19 cellular contexts compared by ENCODE assay signal in genomic region chr3:172904817-172905479, GRCh38.
A peak's percentile ranks its signal among the peaks of the same experiment; 100 is the strongest.
DNase-seq lines count a peak whose midpoint lies in the region; ATAC-seq and TF ChIP-seq lines count a peak whose summit lies in the region.
"Had no signal": no experiment of that assay in that cellular context is flagged by ENCODE, and none has a peak within 500 bp of the region (broad histone marks: within the 10 kb centered on the region; RNA-seq: fewer than 3 reads in every experiment).

No MANE protein-coding gene starts in this region.

- H3K27ac Mint-ChIP-seq in WTC11 (0 out of 2 replicates have a peak overlapping the region, but pooled peaks have one; percentile 39), neural progenitor cell (no peak overlapping the region)
- H3K27ac Mint-ChIP-seq in stimulated activated memory B cell treated with anti-CD40 and anti-IgM and Interleukin-4, amounts not matched to agents 10 μg/mL and 1 μg/mL and 100 μg/mL, for 72 hours = no peak overlapping the region
- H3K27ac Mint-ChIP-seq: activated B cell treated with CpG ODN at 0.5 μM for 24 hours; activated CD4-positive, alpha-beta memory T cell treated with anti-CD3 and anti-CD28 coated beads for 36 hours; activated naive CD8-positive, alpha-beta T cell treated with anti-CD3 and anti-CD28 coated beads, Interleukin-2, amount 50 U/mL, for 24 hours; CD8-positive, alpha-beta memory T cell had no signal

- CTCF ChIA-PET in WTC11 (lab: Charles Lee) = no interaction called here

- no peaks in the 10 kb centered on the region for H3K36me3 Mint-ChIP-seq in WTC11
- no peaks in the 10 kb centered on the region for H3K36me3 Mint-ChIP-seq in neural progenitor cell
- no peaks in the 10 kb centered on the region for H3K36me3 Mint-ChIP-seq in stimulated activated memory B cell treated with anti-CD40 and anti-IgM and Interleukin-4, amounts not matched to agents 10 μg/mL and 1 μg/mL and 100 μg/mL, for 72 hours
- H3K36me3 Mint-ChIP-seq: activated CD4-positive, alpha-beta memory T cell treated with anti-CD3 and anti-CD28 coated beads for 36 hours; CD8-positive, alpha-beta memory T cell had no signal

- peak overlapping the region; percentile 89 for H2AFZ ChIP-seq in neural progenitor cell (replicated peaks)

- H4K20me1 ChIP-seq in neural progenitor cell (ENCODE audit: low read depth) = no peaks in the 10 kb centered on the region

- H3K9ac ChIP-seq in neural progenitor cell = no peak overlapping the region

- H3F3A ChIP-seq in neural progenitor cell (ENCODE audit: low read depth) = no peaks in the 10 kb centered on the region

- no peaks in the 10 kb centered on the region for H3K79me2 ChIP-seq in neural progenitor cell (ENCODE audit: low read depth)

- no peak overlapping the region for H3K4me2 ChIP-seq in neural progenitor cell

- POLR2A ChIA-PET in WTC11 (lab: Charles Lee) = no interaction called here

- ATAC-seq in WTC11 (peak; percentile 78), HG03159 (IDR thresholded peaks at IDR 0.05; ENCODE audit: unreplicated experiment) (no peak), HG03045 (IDR thresholded peaks at IDR 0.05; ENCODE audit: unreplicated experiment) (no peak)
- no peak for ATAC-seq in stimulated activated memory B cell treated with anti-CD40 and anti-IgM and Interleukin-4, amounts not matched to agents 10 μg/mL and 1 μg/mL and 100 μg/mL, for 72 hours
- ATAC-seq: activated naive CD8-positive, alpha-beta T cell treated with anti-CD3 and anti-CD28 coated beads, Interleukin-2, amount 50 U/mL, for 24 hours; lower lobe of right lung had no signal

- H3K36me3 ChIP-seq in H7 (replicated peaks; ENCODE audit: control insufficient read depth, insufficient read depth, low read length) (no peaks in the 10 kb centered on the region), neural progenitor cell (no peaks in the 10 kb centered on the region)
- H3K36me3 ChIP-seq: cardiac muscle cell, lower lobe of right lung had no signal

- H3K27me3 Mint-ChIP-seq in WTC11 (ENCODE audit: low read depth) (no peaks in the 10 kb centered on the region; the same call in 1 of the 2 replicates), neural progenitor cell (ENCODE audit: insufficient read depth, low read depth) (no peaks in the 10 kb centered on the region)
- H3K27me3 Mint-ChIP-seq in stimulated activated memory B cell treated with anti-CD40 and anti-IgM and Interleukin-4, amounts not matched to agents 10 μg/mL and 1 μg/mL and 100 μg/mL, for 72 hours = no peaks in the 10 kb centered on the region
- H3K27me3 Mint-ChIP-seq: activated B cell treated with CpG ODN at 0.5 μM for 24 hours; activated CD4-positive, alpha-beta memory T cell treated with anti-CD3 and anti-CD28 coated beads for 36 hours had no signal

- H3K27me3 ChIP-seq in H7 (ENCODE audit: control insufficient read depth, insufficient read depth, low read length) = no peaks in the 10 kb centered on the region
- no peaks in the 10 kb centered on the region for H3K27me3 ChIP-seq in neural progenitor cell

- H3K9me3 Mint-ChIP-seq in WTC11 (peaks cover 2% of the 10 kb centered on the region), neural progenitor cell (no peaks in the 10 kb centered on the region)
- no peaks in the 10 kb centered on the region for H3K9me3 Mint-ChIP-seq in stimulated activated memory B cell treated with anti-CD40 and anti-IgM and Interleukin-4, amounts not matched to agents 10 μg/mL and 1 μg/mL and 100 μg/mL, for 72 hours
- H3K9me3 Mint-ChIP-seq: activated B cell treated with CpG ODN at 0.5 μM for 24 hours; activated CD4-positive, alpha-beta memory T cell treated with anti-CD3 and anti-CD28 coated beads for 36 hours; activated naive CD8-positive, alpha-beta T cell treated with anti-CD3 and anti-CD28 coated beads, Interleukin-2, amount 50 U/mL, for 24 hours had no signal

- no peak for TF ChIP-seq CTCF in WTC11 (IDR thresholded peaks at IDR 0.05)
- no peak for TF ChIP-seq CTCF in foreskin fibroblast (IDR thresholded peaks at IDR 0.05; ENCODE audit: low read depth, low read length)
- TF ChIP-seq CTCF in neural progenitor cell (IDR thresholded peaks at IDR 0.05) = no peak

- peaks cover 20% of the 10 kb centered on the region for H3K4me1 Mint-ChIP-seq in WTC11
- peaks cover 2% of the 10 kb centered on the region for H3K4me1 Mint-ChIP-seq in neural progenitor cell
- H3K4me1 Mint-ChIP-seq in stimulated activated memory B cell treated with anti-CD40 and anti-IgM and Interleukin-4, amounts not matched to agents 10 μg/mL and 1 μg/mL and 100 μg/mL, for 72 hours = no peaks in the 10 kb centered on the region
- H3K4me1 Mint-ChIP-seq: activated B cell treated with CpG ODN at 0.5 μM for 24 hours; activated naive CD8-positive, alpha-beta T cell treated with anti-CD3 and anti-CD28 coated beads, Interleukin-2, amount 50 U/mL, for 24 hours; CD8-positive, alpha-beta memory T cell had no signal

- H3K4me3 ChIP-seq in H7 (ENCODE audit: insufficient read depth, low read depth, low read length) = no peak overlapping the region
- no peak overlapping the region for H3K4me3 ChIP-seq in foreskin fibroblast (ENCODE audit: low read depth in 1 of 2, low read length in 2 of 2)
- H3K4me3 ChIP-seq in neural progenitor cell = no peak overlapping the region
- H3K4me3 ChIP-seq: cardiac muscle cell, lower lobe of right lung, skin epidermis had no signal

- DNase-seq in H7 (peak; percentile 11), WTC11 (ENCODE audit: low spot score) (no peak), foreskin fibroblast (peak; percentile 13 to 60), neural progenitor cell (ENCODE audit: low spot score) (no peak), DMS53 treated with DMSO at 0.1 percent for 48 hours (lab: John Stamatoyannopoulos, UW; ENCODE audit: unreplicated experiment) (no peak)
- DNase-seq: activated B cell treated with CpG ODN at 0.5 μM for 24 hours; activated CD4-positive, alpha-beta memory T cell treated with anti-CD3 and anti-CD28 coated beads for 36 hours; activated effector memory CD4-positive, alpha-beta T cell treated with Interleukin-2 at 50 U/mL for 16 hours; activated naive CD8-positive, alpha-beta T cell treated with anti-CD3 and anti-CD28 coated beads, Interleukin-2, amount 50 U/mL, for 24 hours; CD8-positive, alpha-beta memory T cell; cortex of kidney; lower lobe of right lung; stimulated activated CD4-positive, alpha-beta T cell treated with anti-CD3 and anti-CD28 coated beads, Interleukin-2, amount 100 ng/mL, for 48 hours; stimulated activated naive CD4-positive, alpha-beta T cell treated with Interleukin-2 at 50 U/mL for 16 hours had no signal

- no peaks in the 10 kb centered on the region for H3K9me3 ChIP-seq in neural progenitor cell (ENCODE audit: low read depth)
- H3K9me3 ChIP-seq: lower lobe of right lung had no signal

- peaks cover 4% of the 10 kb centered on the region for H3K4me1 ChIP-seq in neural progenitor cell
- H3K4me1 ChIP-seq: lower lobe of right lung had no signal

- H3K27ac ChIP-seq in neural progenitor cell = no peak overlapping the region
- H3K27ac ChIP-seq: cardiac muscle cell, lower lobe of right lung, skin epidermis had no signal

- no peak overlapping the region for H3K4me3 Mint-ChIP-seq in WTC11
- no peak overlapping the region for H3K4me3 Mint-ChIP-seq in neural progenitor cell
- H3K4me3 Mint-ChIP-seq in stimulated activated memory B cell treated with anti-CD40 and anti-IgM and Interleukin-4, amounts not matched to agents 10 μg/mL and 1 μg/mL and 100 μg/mL, for 72 hours = no peak overlapping the region
- H3K4me3 Mint-ChIP-seq: activated B cell treated with CpG ODN at 0.5 μM for 24 hours; activated CD4-positive, alpha-beta memory T cell treated with anti-CD3 and anti-CD28 coated beads for 36 hours; activated naive CD8-positive, alpha-beta T cell treated with anti-CD3 and anti-CD28 coated beads, Interleukin-2, amount 50 U/mL, for 24 hours; CD8-positive, alpha-beta memory T cell had no signal

TF ChIP-seq in WTC11, 78 proteins besides CTCF, POLR2A, EP300 and RAD21 (continues in another document):
- TF ChIP-seq MYBL2 (CRISPR knock-in tag; IDR thresholded peaks at IDR 0.05) (no peak), ERG (CRISPR knock-in tag; IDR thresholded peaks at IDR 0.05) (no peak), ZNF138 (CRISPR knock-in tag; conservative IDR thresholded peaks at IDR 0.05) (no peak), EMX1 (CRISPR knock-in tag; IDR thresholded peaks at IDR 0.05) (no peak), ZNF281 (CRISPR knock-in tag; IDR thresholded peaks at IDR 0.05) (no peak), TP53 (CRISPR knock-in tag; IDR thresholded peaks at IDR 0.05) (no peak)

Comparison
In these comparisons a context has a peak if more than half of its experiments do, and no peak if none do; other contexts are left out.
1. DNase-seq: peak in H7 (single experiment) and foreskin fibroblast (2 of 2); none in WTC11 (single experiment), neural progenitor cell (single experiment) and DMS53 treated with DMSO at 0.1 percent for 48 hours (single experiment).